In genomic region chr4:124526760-124527159, GRCh38 we compare ENCODE assay signal across 22 cellular contexts.
DNase-seq lines count a peak whose midpoint lies in the region; ATAC-seq and TF ChIP-seq lines count a peak whose summit lies in the region.
"Had no signal": no experiment of that assay in that cellular context is flagged by ENCODE, and none has a peak within 500 bp of the region (broad histone marks: within the 10 kb centered on the region; RNA-seq: fewer than 3 reads in every experiment).

No MANE protein-coding gene starts in this region.

- H3K79me2 ChIP-seq in Loucy (ENCODE audit: insufficient read depth, low read length) = no peaks in the 10 kb centered on the region

- H4K20me1 ChIP-seq in BLaER1 (no peaks in the 10 kb centered on the region), Loucy (ENCODE audit: insufficient read depth, low read length, poor library complexity, severe bottlenecking) (no peaks in the 10 kb centered on the region)

- DNase-seq in astrocyte of the spinal cord (ENCODE audit: low read depth, low spot score) = peak; percentile 10
- DNase-seq in lung microvascular endothelial cell (ENCODE audit: low read depth in 2 of 2) = peak; percentile 55 to 82
- DNase-seq in WERI-Rb-1 = no peak
- DNase-seq in adrenal gland = no peak
- DNase-seq: activated effector memory CD4-positive, alpha-beta T cell treated with anti-CD3 and anti-CD28 coated beads, Interleukin-2, amount 50 U/mL, for 16 hours; C1 segment of cervical spinal cord; cerebellar nuclear complex; effector CD8-positive, alpha-beta T cell; foreskin keratinocyte; naive B cell; NCI-H187 treated with DMSO at 0.1 percent for 48 hours; SJCRH30; spleen; stimulated activated CD4-positive, alpha-beta T cell treated with anti-CD3 and anti-CD28 coated beads, Interleukin-4, amount 100 ng/mL, for 1 hour; upper lobe of right lung had no signal

- H2AFZ ChIP-seq in Loucy (ENCODE audit: low read length) = peak overlapping the region; percentile 10; the same call in 1 of the 2 replicates

- TF ChIP-seq CTCF in Loucy (conservative IDR thresholded peaks at IDR 0.05; ENCODE audit: low read length) (no peak), astrocyte of the spinal cord (IDR thresholded peaks at IDR 0.05; ENCODE audit: low read depth, low read length) (no peak), WERI-Rb-1 (IDR thresholded peaks at IDR 0.05; ENCODE audit: low read depth, low read length) (no peak), adrenal gland (IDR thresholded peaks at IDR 0.05) (no peak)

- H3K4me1 ChIP-seq in BLaER1 (peaks cover 9% of the 10 kb centered on the region), Loucy (ENCODE audit: insufficient read depth, low read length, poor library complexity, severe bottlenecking) (peaks cover 12% of the 10 kb centered on the region), adrenal gland (replicated peaks in 1 of 2) (no peaks in the 10 kb centered on the region)
- H3K4me1 ChIP-seq: foreskin keratinocyte, SJCRH30, spleen, upper lobe of right lung had no signal

- H3K4me3 ChIP-seq in BLaER1 (no peak overlapping the region), Loucy (ENCODE audit: low read length, poor library complexity, severe bottlenecking) (no peak overlapping the region), astrocyte of the spinal cord (ENCODE audit: low read depth, low read length) (no peak overlapping the region), WERI-Rb-1 (ENCODE audit: low read depth, low read length) (no peak overlapping the region), adrenal gland (no peak overlapping the region)
- H3K4me3 ChIP-seq: SJCRH30, spleen, upper lobe of right lung had no signal

- intact Hi-C loops in adrenal gland (cut with DNase I) = no loop called here

- H3K27me3 ChIP-seq in BLaER1 = no peaks in the 10 kb centered on the region
- H3K27me3 ChIP-seq in Loucy (ENCODE audit: insufficient read depth, low read length, poor library complexity, severe bottlenecking) = no peaks in the 10 kb centered on the region
- H3K27me3 ChIP-seq in WERI-Rb-1 (ENCODE audit: insufficient read depth, low read depth, severe bottlenecking) = no peaks in the 10 kb centered on the region
- H3K27me3 ChIP-seq in adrenal gland = no peaks in the 10 kb centered on the region
- H3K27me3 ChIP-seq: foreskin keratinocyte, spleen, upper lobe of right lung had no signal

- no peaks in the 10 kb centered on the region for H3K9me2 ChIP-seq in Loucy (replicated peaks; ENCODE audit: low read depth, low read length)

- 45 to 56% (median 52%) methylated on average over 4 of the region's 4 CpGs for WGBS in adrenal gland, 4 donors

- H3K27ac ChIP-seq in BLaER1 (no peak overlapping the region), WERI-Rb-1 (no peak overlapping the region), adrenal gland (no peak overlapping the region)
- H3K27ac ChIP-seq: foreskin keratinocyte, KMS-11, SJCRH30, spleen, upper lobe of right lung had no signal

- H3K4me2 ChIP-seq in BLaER1 (peak overlapping the region; percentile 27), Loucy (ENCODE audit: low read depth, low read length, poor library complexity, severe bottlenecking) (peak overlapping the region; percentile 47)
- H3K4me2 ChIP-seq: KMS-11 had no signal

- H3K9me3 ChIP-seq in BLaER1 (no peaks in the 10 kb centered on the region), Loucy (ENCODE audit: insufficient read depth, low read depth, low read length) (no peaks in the 10 kb centered on the region), WERI-Rb-1 (ENCODE audit: severe bottlenecking) (no peaks in the 10 kb centered on the region), adrenal gland (replicated peaks in 1 of 3) (no peaks in the 10 kb centered on the region)
- H3K9me3 ChIP-seq: SJCRH30, upper lobe of right lung had no signal

- H3K9ac ChIP-seq in BLaER1 = no peak overlapping the region
- no peak overlapping the region for H3K9ac ChIP-seq in Loucy (ENCODE audit: low read depth, low read length, poor library complexity, severe bottlenecking)
- H3K9ac ChIP-seq: KMS-11 had no signal

- no peaks in the 10 kb centered on the region for H3F3A ChIP-seq in Loucy (ENCODE audit: low read depth)

- in situ Hi-C loops in astrocyte of the spinal cord (cut with HindIII; ENCODE audit: low sequenced_read_pairs) = no loop called here

- ATAC-seq in GM21526 (IDR thresholded peaks at IDR 0.05; ENCODE audit: low FRiP score, unreplicated experiment) (no peak), HG03196 (IDR thresholded peaks at IDR 0.05; ENCODE audit: unreplicated experiment) (no peak)
- ATAC-seq: foreskin keratinocyte; left lobe of liver; stimulated activated memory B cell treated with anti-CD40 and anti-IgM and Interleukin-4, amounts not matched to agents 10 μg/mL and 1 μg/mL and 100 μg/mL, for 72 hours; upper lobe of right lung had no signal

- no peaks in the 10 kb centered on the region for H3K36me3 ChIP-seq in BLaER1
- H3K36me3 ChIP-seq in Loucy (ENCODE audit: insufficient read depth, low read length) = no peaks in the 10 kb centered on the region
- no peaks in the 10 kb centered on the region for H3K36me3 ChIP-seq in WERI-Rb-1
- no peaks in the 10 kb centered on the region for H3K36me3 ChIP-seq in adrenal gland (replicated peaks in 1 of 2)
- H3K36me3 ChIP-seq: SJCRH30, spleen, upper lobe of right lung had no signal

- TF ChIP-seq POLR2A in adrenal gland (IDR thresholded peaks at IDR 0.05) = no peak

Comparison
In these comparisons a context has a peak if more than half of its experiments do, and no peak if none do; other contexts are left out.
1. DNase-seq: peak in astrocyte of the spinal cord (single experiment) and lung microvascular endothelial cell (2 of 2); none in WERI-Rb-1 (single experiment) and adrenal gland (0 of 7).